8 cellular contexts compared by ENCODE assay signal in the genomic region with DNA sequence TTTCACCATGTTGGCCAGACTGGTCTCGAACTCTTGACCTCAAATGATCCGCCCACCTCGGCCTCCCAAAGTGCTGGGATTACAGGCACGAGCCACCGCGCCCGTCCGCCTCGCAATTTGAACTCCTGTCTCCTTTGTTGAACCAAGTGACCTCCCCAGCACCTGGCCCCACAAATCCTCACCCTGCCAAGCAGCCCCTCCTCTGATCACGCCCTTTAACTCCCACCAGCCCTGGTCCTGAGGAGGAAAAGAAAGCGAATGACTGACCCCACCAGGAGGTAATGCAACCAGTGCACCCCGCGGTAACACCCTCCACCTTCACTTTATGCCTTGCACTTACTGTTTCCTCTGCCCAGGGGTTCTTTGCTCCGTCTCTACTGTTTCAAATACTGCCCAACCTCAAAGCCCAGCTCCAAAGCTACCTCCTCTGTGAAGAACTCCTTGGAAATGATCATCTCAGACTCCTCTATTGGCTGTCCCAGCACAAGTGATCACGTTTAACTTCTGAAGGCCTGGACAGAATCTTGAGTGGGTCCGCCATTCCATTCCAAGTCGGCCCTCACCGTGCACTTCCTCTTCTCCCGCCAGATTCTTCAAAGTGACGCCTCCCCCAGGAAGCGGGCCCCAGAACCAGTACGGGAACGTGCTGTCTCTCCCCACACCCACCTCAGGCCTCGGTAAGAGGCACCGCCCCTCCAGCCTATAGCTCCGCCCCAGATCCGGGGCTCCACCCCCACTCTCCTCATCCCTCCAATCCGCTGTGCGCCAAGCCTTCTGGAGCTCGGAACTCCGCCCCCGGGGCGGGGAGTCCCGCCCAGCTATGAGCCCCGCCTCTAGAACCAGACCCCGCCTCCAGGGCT. TPM values are rescaled to one million over a fixed set of nuclear protein-coding genes. Genes with fewer than 3 reads are reported as not detected.
A peak's percentile ranks its signal among the peaks of the same experiment; 100 is the strongest.
DNase-seq lines count a peak whose midpoint lies in the region; ATAC-seq, FAIRE-seq and TF ChIP-seq lines count a peak whose summit lies in the region.

No MANE protein-coding gene starts in this region.

- peak; percentile 84 for FAIRE-seq in GM12891 (lab: Jason Lieb, UNC)

- peak overlapping the region; percentile 68 for H3K4me3 Mint-ChIP-seq in activated T-cell treated with anti-CD3 and anti-CD28 coated beads, Interleukin-2, amount 50 U/mL, for 24 hours
- peak overlapping the region; percentile 42 for H3K4me3 Mint-ChIP-seq in nephron progenitor cell
- no peak overlapping the region for H3K4me3 Mint-ChIP-seq in mesothelial cell of epicardium

- no peaks in the 10 kb centered on the region for H3K27me3 Mint-ChIP-seq in activated T-cell treated with anti-CD3 and anti-CD28 coated beads, Interleukin-2, amount 50 U/mL, for 24 hours
- H3K27me3 Mint-ChIP-seq in nephron progenitor cell (ENCODE audit: low read depth, poor library complexity), result peaks cover 28% of the 10 kb centered on the region
- H3K27me3 Mint-ChIP-seq in mesothelial cell of epicardium (ENCODE audit: low read depth), result peaks cover 2% of the 10 kb centered on the region

- no peaks in the 10 kb centered on the region for H3K9me3 Mint-ChIP-seq in activated T-cell treated with anti-CD3 and anti-CD28 coated beads, Interleukin-2, amount 50 U/mL, for 24 hours
- H3K9me3 Mint-ChIP-seq in nephron progenitor cell (peaks cover 4% of the 10 kb centered on the region), mesothelial cell of epicardium (no peaks in the 10 kb centered on the region)

- peaks cover 13% of the 10 kb centered on the region for H3K4me1 Mint-ChIP-seq in activated T-cell treated with anti-CD3 and anti-CD28 coated beads, Interleukin-2, amount 50 U/mL, for 24 hours (ENCODE audit: low read depth)
- H3K4me1 Mint-ChIP-seq in nephron progenitor cell (peaks cover 37% of the 10 kb centered on the region), mesothelial cell of epicardium (no peaks in the 10 kb centered on the region)

- H3K36me3 Mint-ChIP-seq in activated T-cell treated with anti-CD3 and anti-CD28 coated beads, Interleukin-2, amount 50 U/mL, for 24 hours (ENCODE audit: low read depth), result no peaks in the 10 kb centered on the region
- no peaks in the 10 kb centered on the region for H3K36me3 Mint-ChIP-seq in nephron progenitor cell (ENCODE audit: low read depth)
- H3K36me3 Mint-ChIP-seq in mesothelial cell of epicardium, result no peaks in the 10 kb centered on the region

- peak overlapping the region; percentile 69 for H3K27ac Mint-ChIP-seq in activated T-cell treated with anti-CD3 and anti-CD28 coated beads, Interleukin-2, amount 50 U/mL, for 24 hours
- H3K27ac Mint-ChIP-seq in nephron progenitor cell (no peak overlapping the region), mesothelial cell of epicardium (no peak overlapping the region)

- DNase-seq in GM12891 (ENCODE audit: insufficient read length, low spot score), result peak; percentile 91
- DNase-seq in OCI-M1 (lab: John Stamatoyannopoulos, UW), result peak; percentile 98
- DNase-seq in activated T-cell treated with anti-CD3 and anti-CD28 coated beads, Interleukin-2, amount 50 U/mL, for 24 hours, result peak; percentile 94
- peak; percentile 76 for DNase-seq in fibroblast of mammary gland (ENCODE audit: low read depth)
- DNase-seq in nephron progenitor cell, result peak; percentile 54
- DNase-seq in stimulated activated naive CD8-positive, alpha-beta T cell treated with anti-CD3 and anti-CD28 coated beads, Interleukin-15, Interleukin-2, amounts not matched to agents 100 U/mL and 50 U/mL, for 24 hours, result peak; percentile 88
- no peak for DNase-seq in mesothelial cell of epicardium (ENCODE audit: low spot score in 2 of 2, unreplicated experiment in 2 of 2)

- ATAC-seq in HG02884 (IDR thresholded peaks at IDR 0.05; ENCODE audit: unreplicated experiment), result peak; percentile 79
- peak; percentile 99 for ATAC-seq in stimulated activated naive CD8-positive, alpha-beta T cell treated with anti-CD3 and anti-CD28 coated beads, Interleukin-15, Interleukin-2, amounts not matched to agents 100 U/mL and 50 U/mL, for 24 hours

- peak overlapping the region; percentile 12 for H3K4me3 ChIP-seq in fibroblast of mammary gland (ENCODE audit: control insufficient read depth, low read depth, low read length)

- no peak for TF ChIP-seq POLR2A in GM12891 (IDR thresholded peaks at IDR 0.05; ENCODE audit: low read depth, low read length)

- TF ChIP-seq CTCF in fibroblast of mammary gland (conservative IDR thresholded peaks at IDR 0.05; ENCODE audit: control insufficient read depth, insufficient read depth, low read depth, low read length), result no peak
- TF ChIP-seq CTCF in nephron progenitor cell (IDR thresholded peaks at IDR 0.05), result no peak
- no peak for TF ChIP-seq CTCF in mesothelial cell of epicardium (IDR thresholded peaks at IDR 0.05; ENCODE audit: unreplicated experiment)

TF ChIP-seq in GM12891, 5 proteins besides CTCF, POLR2A, EP300 and RAD21:
- TF ChIP-seq SPI1 (IDR thresholded peaks at IDR 0.05; ENCODE audit: low read depth, low read length) (peak; percentile 46; the same call in 1 of the 2 replicates), TAF1 (IDR thresholded peaks at IDR 0.05; ENCODE audit: low read depth, low read length) (no peak), PAX5 (IDR thresholded peaks at IDR 0.05; ENCODE audit: insufficient read depth, low read length, severe bottlenecking) (no peak), POLR2AphosphoS5 (IDR thresholded peaks at IDR 0.05; ENCODE audit: low read depth, low read length) (no peak)

RNA-seq across cellular contexts. Expression of gene CD19, which starts 4.4 kb away (rescaled TPM):
- polyA plus RNA-seq in GM12891 (2012; ENCODE audit: low read depth, missing spikeins), result 58.8 TPM
- total RNA-seq in mesothelial cell of epicardium, result not detected in 3 replicates

RNA-seq across cellular contexts. Expression of gene RABEP2, which starts 11.1 kb away (rescaled TPM):
- 21.0 TPM for polyA plus RNA-seq in GM12891 (2012; ENCODE audit: low read depth, missing spikeins)
- total RNA-seq in mesothelial cell of epicardium, result 26.8 to 30.1 TPM (median 29.7 TPM) in 3 replicates

RNA-seq across cellular contexts. Expression of gene NFATC2IP, which starts 14.6 kb away (rescaled TPM):
- 27.3 TPM for polyA plus RNA-seq in GM12891 (2012; ENCODE audit: low read depth, missing spikeins)
- total RNA-seq in mesothelial cell of epicardium, result 48.6 to 58.2 TPM (median 48.7 TPM) in 3 replicates

RNA-seq across cellular contexts. Expression of gene SPNS1, which starts 38.4 kb away (rescaled TPM):
- polyA plus RNA-seq in GM12891 (2012; ENCODE audit: low read depth, missing spikeins), result 11.5 TPM
- total RNA-seq in mesothelial cell of epicardium, result 44.5 to 45.9 TPM (median 44.5 TPM) in 3 replicates

RNA-seq across cellular contexts. Expression of gene LAT, which starts 48.7 kb away (rescaled TPM):
- 3.6 TPM for polyA plus RNA-seq in GM12891 (2012; ENCODE audit: low read depth, missing spikeins)
- total RNA-seq in mesothelial cell of epicardium, result 6.3 to 7.9 TPM (median 6.5 TPM) in 3 replicates

Comparison
In these comparisons a context has a peak if more than half of its experiments do, and no peak if none do; other contexts are left out.
1. DNase-seq: peak in GM12891 (single experiment), OCI-M1 (single experiment), activated T-cell treated with anti-CD3 and anti-CD28 coated beads, Interleukin-2, amount 50 U/mL, for 24 hours (single experiment), fibroblast of mammary gland (single experiment), nephron progenitor cell (single experiment) and stimulated activated naive CD8-positive, alpha-beta T cell treated with anti-CD3 and anti-CD28 coated beads, Interleukin-15, Interleukin-2, amounts not matched to agents 100 U/mL and 50 U/mL, for 24 hours (single experiment); none in mesothelial cell of epicardium (0 of 2).